ENCODE assay signal across 16 cellular contexts in genomic region chr16:88197481-88198456, GRCh38.
DNase-seq lines count a peak whose midpoint lies in the region; TF ChIP-seq lines count a peak whose summit lies in the region.
"Had no signal": no experiment of that assay in that cellular context is flagged by ENCODE, and none has a peak within 500 bp of the region (broad histone marks: within the 10 kb centered on the region; RNA-seq: fewer than 3 reads in every experiment).

No MANE protein-coding gene starts in this region.

- H3K27me3 ChIP-seq in sigmoid colon, result no peaks in the 10 kb centered on the region

- no peaks in the 10 kb centered on the region for H3K4me1 ChIP-seq in sigmoid colon

- no peak overlapping the region for H3K27ac ChIP-seq in sigmoid colon

- no peak for TF ChIP-seq CTCF in sigmoid colon (IDR thresholded peaks at IDR 0.05)

- no peaks in the 10 kb centered on the region for H3K36me3 ChIP-seq in sigmoid colon

- DNase-seq in ELR (ENCODE audit: low read depth) (peak; percentile 10), NCI-H1092 treated with DMSO at 0.1 percent for 48 hours (lab: John Stamatoyannopoulos, UW) (peak; percentile 38), islet precursor cell (peak; percentile 31), sigmoid colon (peak; percentile 48), COR-L47 (lab: John Stamatoyannopoulos, UW) (no peak), NOMO-1 treated with DMSO at 0.1 percent for 48 hours (lab: John Stamatoyannopoulos, UW; ENCODE audit: unreplicated experiment) (no peak), NCI-H1694 (lab: John Stamatoyannopoulos, UW) (no peak)
- DNase-seq: ACHN; CD8-positive, alpha-beta memory T cell; DMS 273 treated with DMSO at 0.1 percent for 48 hours; Karpas-422; NCI-H1436; NCI-H2081 treated with DMSO at 0.1 percent for 48 hours; NCI-H446 treated with DMSO at 0.1 percent for 48 hours; NCI-H774; SW 1271 had no signal

- no peak for TF ChIP-seq EP300 in sigmoid colon (IDR thresholded peaks at IDR 0.05)

- no peak for TF ChIP-seq POLR2A in sigmoid colon (IDR thresholded peaks at IDR 0.05)

- WGBS in sigmoid colon, 2 donors, result 87 to 88% methylated on average over 20 of the region's 20 CpGs

- no peaks in the 10 kb centered on the region for H3K9me3 ChIP-seq in sigmoid colon

- intact Hi-C loops in sigmoid colon (cut with DNase I), result loop anchor here (5.0 kb wide), 1 partner anchor 185 kb away; the partner anchor contains the start of gene ZNF469

- no peak overlapping the region for H3K4me3 ChIP-seq in sigmoid colon

Comparison
In these comparisons a context has a peak if more than half of its experiments do, and no peak if none do; other contexts are left out.
1. DNase-seq: peak in ELR (single experiment), NCI-H1092 treated with DMSO at 0.1 percent for 48 hours (single experiment), islet precursor cell (single experiment) and sigmoid colon (single experiment); none in COR-L47 (single experiment), NOMO-1 treated with DMSO at 0.1 percent for 48 hours (single experiment) and NCI-H1694 (single experiment).